In the genomic region with DNA sequence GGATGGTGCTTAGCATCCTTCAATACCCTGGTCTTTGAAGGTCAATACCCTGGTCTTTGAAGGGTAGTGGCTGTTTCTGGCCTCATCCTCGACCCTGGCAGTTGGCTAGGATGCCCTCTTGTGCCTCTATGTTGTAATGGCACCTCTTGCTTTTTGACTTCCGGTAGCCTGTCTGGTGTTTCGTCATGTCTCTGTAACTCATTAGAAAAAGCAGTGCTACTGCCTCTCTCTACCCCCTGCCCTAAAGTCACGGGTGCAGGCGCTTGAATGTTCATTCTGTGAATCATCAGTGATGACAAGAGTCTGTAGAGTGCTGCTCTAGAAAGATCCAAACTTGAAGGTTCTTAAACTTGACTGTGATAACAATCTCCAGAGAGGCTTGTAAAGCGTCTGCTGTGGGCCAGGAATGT, we compare ENCODE assay signal across 8 cellular contexts. TPM values are rescaled to one million over a fixed set of nuclear protein-coding genes. Genes with fewer than 3 reads are reported as not detected.
A peak's percentile ranks its signal among the peaks of the same experiment; 100 is the strongest.
DNase-seq lines count a peak whose midpoint lies in the region; ATAC-seq lines count a peak whose summit lies in the region.

No MANE protein-coding gene starts in this region.

- ATAC-seq in left colon (peak; percentile 53), GM21447 (IDR thresholded peaks at IDR 0.05; ENCODE audit: unreplicated experiment) (no peak), sciatic nerve (no peak)

- H3K9me3 Mint-ChIP-seq in activated naive CD4-positive, alpha-beta T cell treated with anti-CD3 and anti-CD28 coated beads, Interleukin-2, amount 10 ng/mL, durations not matched to agents 7 days and 5 days: no peaks in the 10 kb centered on the region

- no peak overlapping the region for H3K4me3 Mint-ChIP-seq in activated naive CD4-positive, alpha-beta T cell treated with anti-CD3 and anti-CD28 coated beads, Interleukin-2, amount 10 ng/mL, durations not matched to agents 7 days and 5 days

- peaks cover 31% of the 10 kb centered on the region for H3K27me3 Mint-ChIP-seq in activated naive CD4-positive, alpha-beta T cell treated with anti-CD3 and anti-CD28 coated beads, Interleukin-2, amount 10 ng/mL, durations not matched to agents 7 days and 5 days

- DNase-seq in D341Med (ENCODE audit: low spot score) (peak; percentile 70), GM19240 (ENCODE audit: insufficient read length, low spot score) (peak; percentile 60), NCI-H226 (peak; percentile 27), left colon (peak in 1 of 2 donors; percentile 27), NCI-H1417 treated with DMSO at 0.1 percent for 48 hours (lab: John Stamatoyannopoulos, UW) (no peak), sciatic nerve (ENCODE audit: low spot score) (no peak)
- peak; percentile 50 for DNase-seq in activated naive CD4-positive, alpha-beta T cell treated with anti-CD3 and anti-CD28 coated beads, Interleukin-2, amount 10 ng/mL, durations not matched to agents 7 days and 5 days

- H3K4me1 Mint-ChIP-seq in activated naive CD4-positive, alpha-beta T cell treated with anti-CD3 and anti-CD28 coated beads, Interleukin-2, amount 10 ng/mL, durations not matched to agents 7 days and 5 days: peaks cover 3% of the 10 kb centered on the region

- H3K27ac Mint-ChIP-seq in activated naive CD4-positive, alpha-beta T cell treated with anti-CD3 and anti-CD28 coated beads, Interleukin-2, amount 10 ng/mL, durations not matched to agents 7 days and 5 days: no peak overlapping the region

- H3K36me3 Mint-ChIP-seq in activated naive CD4-positive, alpha-beta T cell treated with anti-CD3 and anti-CD28 coated beads, Interleukin-2, amount 10 ng/mL, durations not matched to agents 7 days and 5 days: no peaks in the 10 kb centered on the region

- intact Hi-C loops in left colon (cut with DNase I, micrococcal nuclease): loop anchor here in 1 of 2 donors (5.0 kb wide), 1 partner anchor 156 kb away; no protein-coding TSS in a partner anchor
- intact Hi-C loops in sciatic nerve (cut with DNase I): loop anchor here (10.0 kb wide), 1 partner anchor 211 kb away; a partner anchor contains a TSS

- CTCF ChIA-PET in activated naive CD4-positive, alpha-beta T cell treated with anti-CD3 and anti-CD28 coated beads, Interleukin-2, amount 10 ng/mL, durations not matched to agents 7 days and 5 days (lab: Charles Lee): interaction anchor here (0.9 to 2.2 kb wide), 10 partner anchors 9 to 239 kb away, joined by 3 to 9 read pairs (median 6); no protein-coding TSS in a partner anchor

RNA-seq across cellular contexts. Expression of a gene that starts 28.3 kb away (rescaled TPM):
- total RNA-seq in left colon (under 1 TPM in 1 of 2 donors, not detected in 1; 0.11 TPM), sciatic nerve (0.94 TPM)

RNA-seq across cellular contexts. Expression of a gene that starts 57.7 kb away (rescaled TPM):
- total RNA-seq in left colon (not detected), sciatic nerve (0.27 TPM)

Comparison
In these comparisons a context has a peak if more than half of its experiments do, and no peak if none do; other contexts are left out.
1. DNase-seq: peak in D341Med (single experiment), GM19240 (single experiment), NCI-H226 (single experiment) and activated naive CD4-positive, alpha-beta T cell treated with anti-CD3 and anti-CD28 coated beads, Interleukin-2, amount 10 ng/mL, durations not matched to agents 7 days and 5 days (single experiment); none in NCI-H1417 treated with DMSO at 0.1 percent for 48 hours (single experiment) and sciatic nerve (single experiment).